ENCODE assay signal across 9 cellular contexts in the genomic region with DNA sequence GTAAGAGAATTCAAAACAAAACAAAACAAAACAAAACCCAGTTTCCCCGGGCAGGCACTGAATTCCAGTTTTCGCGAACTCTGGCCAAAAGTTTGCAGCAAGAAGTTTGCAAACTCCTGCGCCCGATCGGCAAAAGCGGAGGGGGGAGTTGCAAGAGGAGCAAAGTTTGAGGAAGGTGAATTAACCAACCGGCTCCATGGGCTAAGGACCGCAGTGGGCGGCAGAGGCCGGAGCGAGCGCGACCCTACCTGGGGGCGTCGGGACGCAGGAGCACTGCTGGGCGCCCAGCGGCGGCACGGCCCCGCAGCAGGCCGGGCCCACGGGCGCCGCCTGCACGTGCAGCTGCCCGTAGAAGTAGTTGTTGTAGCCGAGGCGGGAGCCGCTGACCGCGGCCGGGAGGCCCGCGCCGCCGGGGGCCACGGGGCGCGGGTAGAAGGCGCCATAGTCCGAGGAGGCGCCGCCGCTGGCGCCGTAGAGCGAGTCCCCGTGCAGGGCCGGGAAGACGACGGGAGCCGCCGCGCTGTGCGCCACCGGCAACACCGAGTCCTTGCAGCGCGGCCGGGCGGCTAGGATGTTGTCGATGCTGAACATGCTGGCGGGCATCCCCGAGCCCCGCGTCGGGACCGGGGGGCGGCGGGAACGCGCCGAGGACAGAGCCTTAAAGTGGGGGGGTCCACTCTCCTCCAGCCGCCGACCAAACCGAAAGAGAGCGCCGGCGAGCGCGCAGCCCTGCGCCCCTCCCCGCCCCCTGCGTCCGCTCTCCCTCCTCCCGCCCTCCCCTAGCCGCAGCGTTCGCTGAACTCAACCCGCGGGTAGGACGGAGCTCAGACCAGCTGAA. TPM values are rescaled to one million over a fixed set of nuclear protein-coding genes. Genes with fewer than 3 reads are reported as not detected.
DNase-seq lines count a peak whose midpoint lies in the region; ATAC-seq, FAIRE-seq and TF ChIP-seq lines count a peak whose summit lies in the region.
"Had no signal": no experiment of that assay in that cellular context is flagged by ENCODE, and none has a peak within 500 bp of the region (broad histone marks: within the 10 kb centered on the region; RNA-seq: fewer than 3 reads in every experiment).

A gene (minus strand): TSS at position 701 of the 838 bp plus-strand sequence. CDS start 98 bp downstream, at position 603.

- ATAC-seq in activated CD8-positive, alpha-beta memory T cell treated with anti-CD3 and anti-CD28 coated beads, Interleukin-2, amount 10 ng/mL, durations not matched to agents 7 days and 5 days, result peak; percentile 49
- ATAC-seq in omental fat pad (ENCODE audit: low FRiP score), result peak; percentile 69
- no peak for ATAC-seq in GM21529 (IDR thresholded peaks at IDR 0.05; ENCODE audit: unreplicated experiment)

- peak within 1 kb of the TSS; percentile 68 for H3K4me3 Mint-ChIP-seq in activated CD8-positive, alpha-beta memory T cell treated with anti-CD3 and anti-CD28 coated beads, Interleukin-2, amount 10 ng/mL, durations not matched to agents 7 days and 5 days

- CTCF ChIA-PET in activated CD8-positive, alpha-beta memory T cell treated with anti-CD3 and anti-CD28 coated beads, Interleukin-2, amount 10 ng/mL, durations not matched to agents 7 days and 5 days (lab: Charles Lee), result no interaction called here

- peak within 1 kb of the TSS; percentile 54 for H3K27ac Mint-ChIP-seq in activated CD8-positive, alpha-beta memory T cell treated with anti-CD3 and anti-CD28 coated beads, Interleukin-2, amount 10 ng/mL, durations not matched to agents 7 days and 5 days

- peaks cover 16% of the 10 kb centered on the region for H3K4me1 Mint-ChIP-seq in activated CD8-positive, alpha-beta memory T cell treated with anti-CD3 and anti-CD28 coated beads, Interleukin-2, amount 10 ng/mL, durations not matched to agents 7 days and 5 days

- FAIRE-seq in frontal cortex (lab: Jason Lieb, UNC), result no peak

- H3K9me3 Mint-ChIP-seq in activated CD8-positive, alpha-beta memory T cell treated with anti-CD3 and anti-CD28 coated beads, Interleukin-2, amount 10 ng/mL, durations not matched to agents 7 days and 5 days (ENCODE audit: low read depth), result no peaks in the 10 kb centered on the region
- H3K9me3 Mint-ChIP-seq: activated naive CD4-positive, alpha-beta T cell treated with anti-CD3 and anti-CD28 coated beads, Interleukin-2, amount 50 U/mL, for 72 hours had no signal

- DNase-seq in activated CD8-positive, alpha-beta memory T cell treated with anti-CD3 and anti-CD28 coated beads, Interleukin-2, amount 10 ng/mL, durations not matched to agents 7 days and 5 days, result peak; percentile 46
- DNase-seq in activated CD8-positive, alpha-beta memory T cell treated with anti-CD3 and anti-CD28 coated beads for 24 hours, result no peak
- DNase-seq in SW 1271 (lab: John Stamatoyannopoulos, UW) (peak; percentile 6 to 43), fibroblast of peridontal ligament (ENCODE audit: extremely low read depth) (peak; percentile 28), omental fat pad (ENCODE audit: low spot score) (no peak), NCI-H2029 treated with DMSO at 0.1 percent for 48 hours (lab: John Stamatoyannopoulos, UW) (no peak), frontal cortex (ENCODE audit: low spot score in 2 of 2) (no peak)

- H3K36me3 Mint-ChIP-seq in activated CD8-positive, alpha-beta memory T cell treated with anti-CD3 and anti-CD28 coated beads, Interleukin-2, amount 10 ng/mL, durations not matched to agents 7 days and 5 days, result peaks cover 8% of the 10 kb centered on the region

- no peak for TF ChIP-seq CTCF in omental fat pad (IDR thresholded peaks at IDR 0.05)

- H3K27me3 Mint-ChIP-seq in activated CD8-positive, alpha-beta memory T cell treated with anti-CD3 and anti-CD28 coated beads, Interleukin-2, amount 10 ng/mL, durations not matched to agents 7 days and 5 days, result peaks cover 90% of the 10 kb centered on the region

RNA-seq across cellular contexts. Expression of the gene that starts here (rescaled TPM):
- total RNA-seq in activated CD8-positive, alpha-beta memory T cell treated with anti-CD3 and anti-CD28 coated beads, Interleukin-2, amount 10 ng/mL, durations not matched to agents 7 days and 5 days, result under 1 TPM in 1 of 2 experiments, not detected in 1; 0.23 TPM
- total RNA-seq in omental fat pad (1 to 10 TPM in 3 of 4 donors, under 1 TPM in 1; 0.72 to 7.1 (median 3.1) TPM), frontal cortex (not detected)
- total RNA-seq: activated naive CD4-positive, alpha-beta T cell treated with anti-CD3 and anti-CD28 coated beads, Interleukin-2, amount 50 U/mL, for 72 hours had no signal

Comparison
In these comparisons a context has a peak if more than half of its experiments do, and no peak if none do; other contexts are left out.
1. Peak in DNase-seq and ATAC-seq in activated CD8-positive, alpha-beta memory T cell treated with anti-CD3 and anti-CD28 coated beads, Interleukin-2, amount 10 ng/mL, durations not matched to agents 7 days and 5 days; RNA of the gene not detected or under 1 TPM.
2. DNase-seq: peak in SW 1271 (2 of 2) and fibroblast of peridontal ligament (single experiment); none in activated CD8-positive, alpha-beta memory T cell treated with anti-CD3 and anti-CD28 coated beads for 24 hours (single experiment), omental fat pad (single experiment), NCI-H2029 treated with DMSO at 0.1 percent for 48 hours (single experiment) and frontal cortex (0 of 2).